In the genomic region with DNA sequence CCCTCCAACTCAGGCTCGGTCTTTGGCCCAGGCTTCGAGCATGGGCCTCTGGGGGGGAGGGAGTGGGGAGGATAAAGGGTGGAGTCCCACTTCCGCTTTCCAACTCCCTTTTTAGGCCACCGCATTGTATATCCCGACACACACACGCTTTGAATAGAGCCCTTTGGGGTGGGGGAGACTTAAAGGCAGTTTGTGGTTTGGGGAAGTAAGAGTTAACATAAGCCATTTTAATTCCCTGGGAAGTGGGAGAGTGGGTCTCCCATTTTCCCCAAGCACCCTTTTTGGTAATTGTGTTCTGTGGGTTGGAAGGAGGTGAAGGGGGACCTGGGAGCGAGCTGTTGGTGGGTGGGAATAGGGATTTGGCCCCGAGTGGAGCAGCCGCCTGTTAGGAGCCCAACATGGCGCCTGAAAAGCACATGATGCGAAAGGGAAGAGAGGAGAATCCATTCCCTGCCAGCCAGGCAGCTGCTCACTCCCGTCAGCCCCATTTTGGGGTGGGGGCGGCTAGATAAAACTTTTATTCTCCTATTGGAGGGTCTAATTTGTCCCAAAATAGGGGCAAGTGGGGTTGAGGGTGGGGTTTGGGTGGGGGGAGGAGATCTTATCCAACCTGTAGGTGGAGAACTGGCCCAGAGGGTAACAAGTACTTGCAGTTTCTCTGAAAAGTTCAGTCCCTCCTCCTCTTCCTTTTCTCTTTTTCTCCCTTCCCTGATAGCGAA, we compare ENCODE assay signal across 8 cellular contexts. TPM values are rescaled to one million over a fixed set of nuclear protein-coding genes. Genes with fewer than 3 reads are reported as not detected.
A peak's percentile ranks its signal among the peaks of the same experiment; 100 is the strongest.
DNase-seq lines count a peak whose midpoint lies in the region; ATAC-seq and TF ChIP-seq lines count a peak whose summit lies in the region.

No MANE protein-coding gene starts in this region.

- intact Hi-C loops in dorsolateral prefrontal cortex (cut with DNase I) (loop anchor here (2.0 to 10.0 kb wide), 8 partner anchors 34 to 443 kb away; a partner anchor contains a TSS), lower leg skin (cut with DNase I; ENCODE audit: low total_unique reads) (no loop called here)

- no peak for TF ChIP-seq POLR2A in lower leg skin (IDR thresholded peaks at IDR 0.05)

- 0% methylated on average over 14 of the region's 14 CpGs for WGBS in lower leg skin, 2 donors

- no peak for ATAC-seq in HG03025 (IDR thresholded peaks at IDR 0.05; ENCODE audit: low FRiP score, unreplicated experiment)

- H3K4me3 ChIP-seq in dorsolateral prefrontal cortex (peak overlapping the region; percentile 58 to 100 (median 94)), lower leg skin (ENCODE audit: low read depth, poor library complexity, severe bottlenecking) (peak overlapping the region; percentile 73)

- peak overlapping the region; percentile 85 to 100 (median 98) for H3K27ac ChIP-seq in dorsolateral prefrontal cortex

- peak in 11 of 56 donors; percentile 9 to 26 (median 16) for TF ChIP-seq CTCF in dorsolateral prefrontal cortex (IDR thresholded peaks at IDR 0.05 in 54 of 56, conservative IDR thresholded peaks at IDR 0.05 in 2 of 56; ENCODE audit: low read depth in 1 of 56, partially characterized antibody in 56 of 56)
- no peak for TF ChIP-seq CTCF in lower leg skin (IDR thresholded peaks at IDR 0.05)

- DNase-seq in NCI-H510A treated with DMSO at 0.1 percent for 48 hours (lab: John Stamatoyannopoulos, UW) (peak; percentile 49), NCI-H510A (lab: John Stamatoyannopoulos, UW) (no peak), NCI-H2227 treated with DMSO at 0.1 percent for 48 hours (lab: John Stamatoyannopoulos, UW) (peak; percentile 10), dorsolateral prefrontal cortex (peak in 8 of 10 donors; percentile 42 to 72 (median 56)), lower leg skin (ENCODE audit: low spot score in 2 of 2) (peak; percentile 66 to 91)
- peak; percentile 28 for DNase-seq in activated CD4-positive, alpha-beta T cell treated with anti-CD3 and anti-CD28 coated beads, Interleukin-2, amount 50 U/mL, for 1 hour
- peak; percentile 36 to 47 for DNase-seq in stimulated activated CD4-positive, alpha-beta T cell treated with anti-CD3 and anti-CD28 coated beads, Interleukin-4, amount 100 ng/mL, for 48 hours (ENCODE audit: low read depth in 2 of 2)

- no peaks in the 10 kb centered on the region for H3K27me3 ChIP-seq in dorsolateral prefrontal cortex

RNA-seq across cellular contexts. Expression of a gene that starts 1.0 kb away (rescaled TPM):
- total RNA-seq in dorsolateral prefrontal cortex (10 to 100 TPM; 43.4 to 84.8 (median 60.0) TPM), lower leg skin (100 to 1,000 TPM in 3 of 4 donors, 10 to 100 TPM in 1; 91.9 to 137 (median 119) TPM)

RNA-seq across cellular contexts. Expression of a gene that starts 35.6 kb away (rescaled TPM):
- 10 to 100 TPM in 119 of 120 experiments, 1 to 10 TPM in 1; 9.9 to 46.5 (median 32.4) TPM for total RNA-seq in dorsolateral prefrontal cortex
- total RNA-seq in lower leg skin = 1 to 10 TPM; 7.1 to 9.8 (median 9.0) TPM
